In genomic region chr1:23344987-23345472, GRCh38 we compare ENCODE assay signal across 1 cellular context.
TF ChIP-seq lines count a peak whose summit lies in the region.

No MANE protein-coding gene starts in this region.

TF ChIP-seq in K562, 482 proteins besides CTCF, POLR2A, EP300 and RAD21 (continued from another document):
- peak; percentile 3; the same call in 1 of the 2 replicates for TF ChIP-seq MGA (IDR thresholded peaks at IDR 0.05)
TF ChIP-seq in K562: peak in this region for 22.
